Comparison of ENCODE assay signal across 12 cellular contexts in the genomic region with DNA sequence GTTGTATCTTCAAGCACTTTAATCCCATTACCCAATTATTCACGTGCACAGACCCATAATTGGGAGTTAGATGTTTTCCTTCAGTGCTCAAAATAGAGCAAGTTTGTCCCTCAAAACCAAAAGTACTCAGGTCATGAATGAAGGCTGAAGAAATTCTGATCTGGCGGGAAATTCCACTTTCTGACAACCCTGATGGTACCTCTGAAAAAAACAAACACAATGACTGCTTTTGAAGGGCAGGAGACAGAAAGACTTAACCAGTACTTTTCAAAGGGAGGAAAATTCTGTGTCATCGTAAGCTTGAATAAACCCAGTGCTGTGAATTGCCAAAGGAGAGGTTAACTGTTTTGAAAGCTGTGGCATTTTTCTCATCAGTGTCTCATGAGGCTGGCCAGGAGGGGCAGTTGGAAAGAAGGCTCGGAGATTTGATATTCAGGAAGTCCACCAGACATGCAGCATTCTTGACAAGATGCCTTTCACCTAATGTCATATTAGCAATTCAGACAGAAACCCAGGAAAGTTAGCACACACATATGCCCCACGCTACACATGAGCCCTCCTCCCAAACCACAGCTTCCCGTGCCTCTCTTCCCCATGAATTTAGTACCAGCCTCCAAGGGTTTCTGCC.
DNase-seq lines count a peak whose midpoint lies in the region; ATAC-seq lines count a peak whose summit lies in the region.
"Had no signal": no experiment of that assay in that cellular context is flagged by ENCODE, and none has a peak within 500 bp of the region (broad histone marks: within the 10 kb centered on the region; RNA-seq: fewer than 3 reads in every experiment).

No MANE protein-coding gene starts in this region.

- H3K9me3 ChIP-seq in skeletal muscle satellite cell (replicated peaks; ENCODE audit: low read length): no peaks in the 10 kb centered on the region
- H3K9me3 ChIP-seq: heart left ventricle had no signal

- DNase-seq in GM04503 (ENCODE audit: low read depth) (peak; percentile 91), RPMI7951 (ENCODE audit: low read depth) (peak; percentile 97), fibroblast of peridontal ligament (ENCODE audit: extremely low read depth) (peak; percentile 87), NCI-H510A treated with DMSO at 0.1 percent for 48 hours (lab: John Stamatoyannopoulos, UW) (no peak), NAMALWA (ENCODE audit: low spot score) (no peak)
- no peak for DNase-seq in stimulated activated naive B cell treated with anti-CD40 and anti-IgM and Interleukin-4, amounts not matched to agents 10 μg/mL and 1 μg/mL and 100 μg/mL, for 72 hours
- DNase-seq: activated CD4-positive, alpha-beta T cell treated with anti-CD3 and anti-CD28 coated beads, Interleukin-2, amount 50 U/mL, for 1 hour; activated naive CD8-positive, alpha-beta T cell treated with anti-CD3 and anti-CD28 coated beads, Interleukin-2, amount 10 ng/mL, durations not matched to agents 7 days and 5 days; heart left ventricle; NCI-H1436 had no signal

- H3K36me3 Mint-ChIP-seq in stimulated activated naive B cell treated with anti-CD40 and anti-IgM and Interleukin-4, amounts not matched to agents 10 μg/mL and 1 μg/mL and 100 μg/mL, for 72 hours: no peaks in the 10 kb centered on the region
- H3K36me3 Mint-ChIP-seq: activated naive CD8-positive, alpha-beta T cell treated with anti-CD3 and anti-CD28 coated beads, Interleukin-2, amount 10 ng/mL, durations not matched to agents 7 days and 5 days had no signal

- H3K4me1 ChIP-seq in skeletal muscle satellite cell (ENCODE audit: control insufficient read depth, insufficient read depth, low read length): peaks cover 70% of the 10 kb centered on the region

- no peak overlapping the region for H3K4me3 ChIP-seq in skeletal muscle satellite cell (ENCODE audit: low read length)
- H3K4me3 ChIP-seq: heart left ventricle had no signal

- no peaks in the 10 kb centered on the region for H3K9me3 Mint-ChIP-seq in stimulated activated naive B cell treated with anti-CD40 and anti-IgM and Interleukin-4, amounts not matched to agents 10 μg/mL and 1 μg/mL and 100 μg/mL, for 72 hours
- H3K9me3 Mint-ChIP-seq: activated naive CD8-positive, alpha-beta T cell treated with anti-CD3 and anti-CD28 coated beads, Interleukin-2, amount 10 ng/mL, durations not matched to agents 7 days and 5 days had no signal

- no peaks in the 10 kb centered on the region for H3K27me3 ChIP-seq in skeletal muscle satellite cell (ENCODE audit: control insufficient read depth, insufficient read depth, low read length)

- H3K4me2 ChIP-seq in skeletal muscle satellite cell (ENCODE audit: low read length): peak overlapping the region; percentile 60

- no peak for ATAC-seq in HG02759 (IDR thresholded peaks at IDR 0.05; ENCODE audit: unreplicated experiment)
- no peak for ATAC-seq in stimulated activated naive B cell treated with anti-CD40 and anti-IgM and Interleukin-4, amounts not matched to agents 10 μg/mL and 1 μg/mL and 100 μg/mL, for 72 hours (replicated peaks)
- ATAC-seq: heart left ventricle had no signal

- no peak overlapping the region for H3K4me3 Mint-ChIP-seq in stimulated activated naive B cell treated with anti-CD40 and anti-IgM and Interleukin-4, amounts not matched to agents 10 μg/mL and 1 μg/mL and 100 μg/mL, for 72 hours
- H3K4me3 Mint-ChIP-seq: activated naive CD8-positive, alpha-beta T cell treated with anti-CD3 and anti-CD28 coated beads, Interleukin-2, amount 10 ng/mL, durations not matched to agents 7 days and 5 days had no signal

- H3K9ac ChIP-seq in skeletal muscle satellite cell (ENCODE audit: low read depth, low read length): peak overlapping the region; percentile 79

- H3K27me3 Mint-ChIP-seq in stimulated activated naive B cell treated with anti-CD40 and anti-IgM and Interleukin-4, amounts not matched to agents 10 μg/mL and 1 μg/mL and 100 μg/mL, for 72 hours: peaks cover 18 to 26% of the 10 kb centered on the region in 2 donors

- no peaks in the 10 kb centered on the region for H3K4me1 Mint-ChIP-seq in stimulated activated naive B cell treated with anti-CD40 and anti-IgM and Interleukin-4, amounts not matched to agents 10 μg/mL and 1 μg/mL and 100 μg/mL, for 72 hours

- H3K36me3 ChIP-seq in skeletal muscle satellite cell (ENCODE audit: insufficient read depth, low read length): no peaks in the 10 kb centered on the region
- H3K36me3 ChIP-seq: heart left ventricle had no signal

- H3K27ac Mint-ChIP-seq in stimulated activated naive B cell treated with anti-CD40 and anti-IgM and Interleukin-4, amounts not matched to agents 10 μg/mL and 1 μg/mL and 100 μg/mL, for 72 hours: no peak overlapping the region
- H3K27ac Mint-ChIP-seq: activated naive CD8-positive, alpha-beta T cell treated with anti-CD3 and anti-CD28 coated beads, Interleukin-2, amount 10 ng/mL, durations not matched to agents 7 days and 5 days had no signal

Comparison
In these comparisons a context has a peak if more than half of its experiments do, and no peak if none do; other contexts are left out.
1. DNase-seq: peak in GM04503 (single experiment), RPMI7951 (single experiment) and fibroblast of peridontal ligament (single experiment); none in NCI-H510A treated with DMSO at 0.1 percent for 48 hours (single experiment), stimulated activated naive B cell treated with anti-CD40 and anti-IgM and Interleukin-4, amounts not matched to agents 10 μg/mL and 1 μg/mL and 100 μg/mL, for 72 hours (single experiment) and NAMALWA (single experiment).